Comparison of ENCODE assay signal across 28 cellular contexts in the genomic region with DNA sequence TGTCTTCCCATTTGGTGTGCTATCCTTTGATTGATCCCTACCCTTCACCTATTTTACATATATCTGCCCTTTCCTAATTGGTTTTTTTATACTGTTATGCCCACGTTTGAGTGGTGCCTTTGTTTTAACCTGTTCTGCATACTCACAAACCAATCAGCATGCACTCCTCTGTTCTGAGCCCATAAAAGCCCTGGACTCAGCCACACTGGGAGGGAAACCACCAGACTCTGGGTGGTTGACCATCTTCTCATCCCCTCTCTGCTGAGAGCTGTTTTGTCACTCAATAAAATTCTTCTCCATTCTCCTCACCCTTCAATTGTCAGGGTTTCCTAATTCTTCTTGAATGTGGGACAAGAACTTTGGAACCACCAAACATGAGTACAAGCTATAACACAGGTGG.
"Had no signal": no experiment of that assay in that cellular context is flagged by ENCODE, and none has a peak within 500 bp of the region (broad histone marks: within the 10 kb centered on the region; RNA-seq: fewer than 3 reads in every experiment).

No MANE protein-coding gene starts in this region.

- H3K27me3 ChIP-seq: stomach, suprapubic skin, testis, thyroid gland, tibial artery, tibial nerve, transverse colon, upper lobe of left lung, upper lobe of right lung, uterus, vagina had no signal

- H3K27ac ChIP-seq: stomach, suprapubic skin, testis, thoracic aorta, thyroid gland, tibial artery, tibial nerve, transverse colon, upper lobe of left lung, upper lobe of right lung, uterus, vagina had no signal

- H3K27me3 Mint-ChIP-seq: stimulated activated memory B cell treated with anti-CD40 and anti-IgM and Interleukin-4, amounts not matched to agents 10 μg/mL and 1 μg/mL and 100 μg/mL, for 72 hours; stimulated activated naive B cell treated with anti-CD40 and anti-IgM and Interleukin-4, amounts not matched to agents 10 μg/mL and 1 μg/mL and 100 μg/mL, for 72 hours; stimulated activated naive CD8-positive, alpha-beta T cell treated with anti-CD3 and anti-CD28 coated beads, Interleukin-15, amount 100 ng/mL, for 72 hours; stimulated activated naive CD8-positive, alpha-beta T cell treated with anti-CD3 and anti-CD28 coated beads, Interleukin-15, Interleukin-2, amounts not matched to agents 100 ng/mL and 50 ng/mL, for 24 hours had no signal

- H3K4me3 ChIP-seq: stomach, suprapubic skin, testis, thoracic aorta, thyroid gland, tibial artery, tibial nerve, transverse colon, upper lobe of left lung, upper lobe of right lung, uterus, vagina had no signal

- H3K4me3 Mint-ChIP-seq: stimulated activated effector memory CD8-positive, alpha-beta T cell treated with anti-CD3 and anti-CD28 coated beads, Interleukin-12 subunit alpha, Interleukin-12 subunit beta, amount 100 ng/mL, for 72 hours; stimulated activated memory B cell treated with anti-CD40 and anti-IgM and Interleukin-4, amounts not matched to agents 10 μg/mL and 1 μg/mL and 100 μg/mL, for 72 hours; stimulated activated naive B cell treated with anti-CD40 and anti-IgM and Interleukin-4, amounts not matched to agents 10 μg/mL and 1 μg/mL and 100 μg/mL, for 72 hours; stimulated activated naive CD8-positive, alpha-beta T cell treated with anti-CD3 and anti-CD28 coated beads, Interleukin-15, amount 100 ng/mL, for 72 hours; stimulated activated naive CD8-positive, alpha-beta T cell treated with anti-CD3 and anti-CD28 coated beads, Interleukin-15, Interleukin-2, amounts not matched to agents 100 ng/mL and 50 ng/mL, for 24 hours; type B pancreatic cell had no signal

- DNase-seq: stimulated activated CD4-positive, alpha-beta T cell treated with anti-CD3 and anti-CD28 coated beads, Interleukin-2, amount 100 ng/mL, for 48 hours; stimulated activated CD4-positive, alpha-beta T cell treated with anti-CD3 and anti-CD28 coated beads, Interleukin-4, amount 100 ng/mL, for 1 hour; stimulated activated CD4-positive, alpha-beta T cell treated with anti-CD3 and anti-CD28 coated beads, Interleukin-4, amount 100 ng/mL, for 24 hours; stimulated activated CD4-positive, alpha-beta T cell treated with anti-CD3 and anti-CD28 coated beads, Interleukin-4, amount 100 ng/mL, for 4 hours; stimulated activated CD8-positive, alpha-beta memory T cell treated with anti-CD3 and anti-CD28 coated beads, Interleukin-4, amount 100 ng/mL, for 48 hours; stimulated activated naive B cell treated with anti-CD40 and anti-IgM and Interleukin-4, amounts not matched to agents 10 μg/mL and 1 μg/mL and 100 μg/mL, for 72 hours; stimulated activated naive CD4-positive, alpha-beta T cell; stimulated activated naive CD4-positive, alpha-beta T cell treated with Interleukin-2 at 50 U/mL for 16 hours; stimulated activated naive CD8-positive, alpha-beta T cell treated with anti-CD3 and anti-CD28 coated beads, Interleukin-15, amount 100 ng/mL, for 72 hours; stimulated activated naive CD8-positive, alpha-beta T cell treated with anti-CD3 and anti-CD28 coated beads, Interleukin-15, Interleukin-2, amounts not matched to agents 100 U/mL and 50 U/mL, for 24 hours; stomach; substantia nigra; testis; thyroid gland; tibial artery; transverse colon; trophoblast cell; upper lobe of right lung; uterus had no signal

- H3K9me3 ChIP-seq: suprapubic skin, testis, thoracic aorta, transverse colon, upper lobe of right lung, uterus, vagina had no signal

- H3K9me3 Mint-ChIP-seq: type B pancreatic cell had no signal

- H3K4me1 Mint-ChIP-seq: stimulated activated effector memory CD8-positive, alpha-beta T cell treated with anti-CD3 and anti-CD28 coated beads, Interleukin-12 subunit alpha, Interleukin-12 subunit beta, amount 100 ng/mL, for 72 hours; stimulated activated memory B cell treated with anti-CD40 and anti-IgM and Interleukin-4, amounts not matched to agents 10 μg/mL and 1 μg/mL and 100 μg/mL, for 72 hours; stimulated activated naive CD8-positive, alpha-beta T cell treated with anti-CD3 and anti-CD28 coated beads, Interleukin-15, amount 100 ng/mL, for 72 hours had no signal

- H3K27ac Mint-ChIP-seq: stimulated activated effector memory CD8-positive, alpha-beta T cell treated with anti-CD3 and anti-CD28 coated beads, Interleukin-12 subunit alpha, Interleukin-12 subunit beta, amount 100 ng/mL, for 72 hours; stimulated activated memory B cell treated with anti-CD40 and anti-IgM and Interleukin-4, amounts not matched to agents 10 μg/mL and 1 μg/mL and 100 μg/mL, for 72 hours; stimulated activated naive B cell treated with anti-CD40 and anti-IgM and Interleukin-4, amounts not matched to agents 10 μg/mL and 1 μg/mL and 100 μg/mL, for 72 hours; stimulated activated naive CD8-positive, alpha-beta T cell treated with anti-CD3 and anti-CD28 coated beads, Interleukin-15, amount 100 ng/mL, for 72 hours; stimulated activated naive CD8-positive, alpha-beta T cell treated with anti-CD3 and anti-CD28 coated beads, Interleukin-15, Interleukin-2, amounts not matched to agents 100 ng/mL and 50 ng/mL, for 24 hours; type B pancreatic cell had no signal

- H3K4me1 ChIP-seq: stomach, suprapubic skin, testis, thyroid gland, tibial artery, tibial nerve, transverse colon, upper lobe of left lung, upper lobe of right lung, uterus, vagina had no signal

- H3K36me3 Mint-ChIP-seq: stimulated activated effector memory CD8-positive, alpha-beta T cell treated with anti-CD3 and anti-CD28 coated beads, Interleukin-12 subunit alpha, Interleukin-12 subunit beta, amount 100 ng/mL, for 72 hours; stimulated activated memory B cell treated with anti-CD40 and anti-IgM and Interleukin-4, amounts not matched to agents 10 μg/mL and 1 μg/mL and 100 μg/mL, for 72 hours; type B pancreatic cell had no signal

- H3K36me3 ChIP-seq: stomach, suprapubic skin, thoracic aorta, thyroid gland, tibial artery, tibial nerve, transverse colon, upper lobe of left lung, upper lobe of right lung, uterus, vagina had no signal
